ENCODE assay signal across 32 cellular contexts in the genomic region with DNA sequence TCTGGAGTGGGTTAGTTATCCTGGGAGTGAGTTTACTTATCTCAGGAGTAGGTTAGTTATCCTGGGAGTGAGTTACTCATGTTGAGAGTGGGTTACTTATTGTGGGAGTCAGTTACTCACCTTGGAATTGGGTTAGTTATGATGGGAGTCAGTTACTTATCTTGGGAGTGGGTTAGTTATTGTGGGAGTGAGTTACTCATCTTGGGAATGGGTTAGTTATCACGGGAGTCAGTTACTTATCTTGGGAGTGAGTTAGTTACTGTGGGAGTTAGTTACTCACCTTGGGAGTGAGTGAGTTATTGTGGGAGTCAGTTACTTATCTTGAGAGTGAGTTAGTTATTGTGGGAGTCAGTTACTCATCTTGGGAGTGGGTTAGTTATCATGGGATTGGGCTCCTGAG. TPM values are rescaled to one million over a fixed set of nuclear protein-coding genes. Genes with fewer than 3 reads are reported as not detected.
"Had no signal": no experiment of that assay in that cellular context is flagged by ENCODE, and none has a peak within 500 bp of the region (broad histone marks: within the 10 kb centered on the region; RNA-seq: fewer than 3 reads in every experiment).

No MANE protein-coding gene starts in this region.

- H3K27me3 ChIP-seq: colonic mucosa had no signal

- FAIRE-seq: endometrium, islet of Langerhans, keratinocyte had no signal

- H3K4me1 Mint-ChIP-seq: mesothelial cell of epicardium, naive B cell had no signal

- H3K36me3 ChIP-seq: colonic mucosa, esophagus squamous epithelium, gastrocnemius medialis, heart right ventricle, left lung, lower lobe of right lung had no signal

- H3K4me3 Mint-ChIP-seq: dendritic cell treated with granulocyte-macrophage colony-stimulating factor and Interleukin-4, amounts not matched to agents 40 ng/mL and 50 ng/mL, for 4 days; effector memory CD8-positive, alpha-beta T cell; endodermal cell; mesothelial cell of epicardium; naive B cell had no signal

- H3K36me3 Mint-ChIP-seq: mesothelial cell of epicardium, naive B cell had no signal

- H3K27ac ChIP-seq: colonic mucosa, epithelial cell of prostate, esophagus squamous epithelium, gastrocnemius medialis, heart right ventricle, left lung, lower lobe of right lung had no signal

- H3K4me1 ChIP-seq: esophagus squamous epithelium, gastrocnemius medialis, heart right ventricle, left lung, lower lobe of right lung had no signal

- H3K9me3 ChIP-seq: colonic mucosa, gastrocnemius medialis had no signal

- H3K4me3 ChIP-seq: colonic mucosa, esophagus squamous epithelium, gastrocnemius medialis, heart right ventricle, left lung, lower lobe of right lung, mucosa of descending colon had no signal

- ATAC-seq: effector memory CD8-positive, alpha-beta T cell; esophagus mucosa; gastrocnemius medialis; heart right ventricle; left cardiac atrium; left lung; left ventricle myocardium superior; lower lobe of right lung; mucosa of descending colon had no signal

- H3K27ac Mint-ChIP-seq: dendritic cell treated with granulocyte-macrophage colony-stimulating factor and Interleukin-4, amounts not matched to agents 40 ng/mL and 50 ng/mL, for 4 days; effector memory CD8-positive, alpha-beta T cell; endodermal cell; mesothelial cell of epicardium; naive B cell had no signal

- DNase-seq: colonic mucosa; cortex of kidney; effector CD8-positive, alpha-beta T cell; effector memory CD8-positive, alpha-beta T cell; endodermal cell; erythroblast; esophagus squamous epithelium; foreskin fibroblast; foreskin melanocyte; gastrocnemius medialis; glutamatergic neuron; head of caudate nucleus; heart right ventricle; hippocampal formation; left cardiac atrium; left lung; left ventricle myocardium superior; lower lobe of right lung; mesenchymal stem cell; mucosa of descending colon; naive B cell had no signal

RNA-seq across cellular contexts. Expression of a gene that starts 49.6 kb away (rescaled TPM):
- total RNA-seq: dermis microvascular lymphatic vessel endothelial cell, glomerular endothelial cell, lung microvascular endothelial cell, myocyte had no signal
